20 cellular contexts compared by ENCODE assay signal in the genomic region with DNA sequence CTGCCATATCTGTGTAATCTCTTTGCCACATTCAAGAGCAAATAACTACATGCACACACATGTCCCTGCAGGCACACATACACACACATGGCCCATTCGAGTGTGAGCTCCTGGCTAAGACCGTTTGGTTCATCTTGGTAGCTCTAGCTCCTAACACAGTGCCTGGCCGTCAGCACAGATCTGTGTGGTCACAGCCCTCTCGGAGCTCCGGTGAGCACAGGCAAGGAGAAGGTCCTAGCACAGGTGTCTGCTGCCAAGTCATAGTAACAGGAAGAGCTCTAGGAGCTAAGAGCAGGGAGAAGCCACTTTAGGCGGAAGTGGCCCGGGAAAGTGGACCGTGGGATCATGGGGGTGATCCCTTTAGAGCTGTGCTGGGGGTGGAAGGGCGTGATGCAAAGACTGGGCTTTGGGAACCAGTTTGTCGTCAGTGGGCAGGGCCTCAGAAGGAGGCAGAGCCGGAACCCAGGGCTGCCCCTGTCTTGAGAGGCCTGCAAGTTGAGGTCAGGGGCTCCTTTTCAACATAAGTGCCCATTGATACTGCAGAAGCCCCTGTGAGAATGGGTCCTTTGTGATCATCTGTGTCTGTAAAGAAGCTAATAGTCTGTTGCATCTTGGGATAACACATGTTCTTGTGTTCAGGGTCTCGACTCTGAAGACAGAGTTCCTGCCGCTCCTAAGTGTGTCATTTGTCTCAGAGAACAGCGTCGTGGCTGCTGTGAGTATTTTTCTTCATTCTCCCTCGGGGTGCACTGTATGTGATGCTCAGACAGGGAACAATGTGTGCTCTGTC. TPM values are rescaled to one million over a fixed set of nuclear protein-coding genes. Genes with fewer than 3 reads are reported as not detected.
DNase-seq lines count a peak whose midpoint lies in the region; ATAC-seq and TF ChIP-seq lines count a peak whose summit lies in the region.
"Had no signal": no experiment of that assay in that cellular context is flagged by ENCODE, and none has a peak within 500 bp of the region (broad histone marks: within the 10 kb centered on the region; RNA-seq: fewer than 3 reads in every experiment).

No MANE protein-coding gene starts in this region.

- WGBS in gastroesophageal sphincter (ENCODE audit: low coverage in 1 of 2), 2 donors = 78 to 80% methylated on average over 6 to 9 of the region's 16 CpGs

- DNase-seq in COLO829 (ENCODE audit: low spot score) (peak; percentile 98), SK-MEL-5 (ENCODE audit: low read depth, low spot score) (peak; percentile 100), osteoblast (ENCODE audit: insufficient read length, low spot score, missing footprints) (peak; percentile 63), GM10266 (ENCODE audit: extremely low spot score) (no peak), NCI-H345 (lab: John Stamatoyannopoulos, UW) (no peak), WERI-Rb-1 (no peak)
- DNase-seq: activated CD4-positive, alpha-beta T cell treated with anti-CD3 and anti-CD28 coated beads, Interleukin-2, amount 50 U/mL, for 1 hour; activated naive CD8-positive, alpha-beta T cell treated with anti-CD3 and anti-CD28 coated beads, Interleukin-2, amount 10 ng/mL, durations not matched to agents 7 days and 5 days; activated T-cell treated with anti-CD3 and anti-CD28 coated beads for 4 hours; dermis blood vessel endothelial cell; esophagus squamous epithelium; glutamatergic neuron; Karpas-422; NCI-H1048; NCI-H2029; stimulated activated naive CD4-positive, alpha-beta T cell; transverse colon had no signal

- no peak overlapping the region for H3K4me3 ChIP-seq in gastroesophageal sphincter
- H3K4me3 ChIP-seq in osteoblast (ENCODE audit: insufficient read depth, low read length) = no peak overlapping the region
- no peak overlapping the region for H3K4me3 ChIP-seq in WERI-Rb-1 (ENCODE audit: low read depth, low read length)
- H3K4me3 ChIP-seq: esophagus squamous epithelium, GM23338, transverse colon had no signal

- H3K36me3 ChIP-seq in gastroesophageal sphincter (peaks cover 0 to 100% of the 10 kb centered on the region in 2 donors), osteoblast (ENCODE audit: insufficient read depth, low read length) (peaks cover 69% of the 10 kb centered on the region), WERI-Rb-1 (peaks cover 75% of the 10 kb centered on the region)

- no peak for TF ChIP-seq EP300 in gastroesophageal sphincter (IDR thresholded peaks at IDR 0.05)

- no peak overlapping the region for H2AFZ ChIP-seq in osteoblast (ENCODE audit: low read length)
- H2AFZ ChIP-seq: GM23338 had no signal

- no peak for TF ChIP-seq POLR2A in gastroesophageal sphincter (IDR thresholded peaks at IDR 0.05)

- H3K4me2 ChIP-seq in osteoblast (ENCODE audit: insufficient read depth, low read length) = no peak overlapping the region
- H3K4me2 ChIP-seq: GM23338 had no signal

- peak; percentile 60 for ATAC-seq in gastroesophageal sphincter
- no peak for ATAC-seq in HG03460 (IDR thresholded peaks at IDR 0.05; ENCODE audit: unreplicated experiment)
- ATAC-seq: GM23338 had no signal

- peaks cover 4% of the 10 kb centered on the region for H3K79me2 ChIP-seq in osteoblast (ENCODE audit: insufficient read depth, low read length)

- H3K4me1 ChIP-seq in gastroesophageal sphincter = no peaks in the 10 kb centered on the region
- peaks cover 3% of the 10 kb centered on the region for H3K4me1 ChIP-seq in osteoblast (ENCODE audit: insufficient read depth, low read length)
- H3K4me1 ChIP-seq: esophagus squamous epithelium, transverse colon had no signal

- peaks cover 7% of the 10 kb centered on the region for H4K20me1 ChIP-seq in osteoblast (ENCODE audit: insufficient read depth, low read length)

- H3K27me3 ChIP-seq in gastroesophageal sphincter (no peaks in the 10 kb centered on the region), osteoblast (ENCODE audit: insufficient read depth, low read length) (no peaks in the 10 kb centered on the region), WERI-Rb-1 (ENCODE audit: insufficient read depth, low read depth, severe bottlenecking) (no peaks in the 10 kb centered on the region)
- H3K27me3 ChIP-seq: esophagus squamous epithelium, transverse colon had no signal

- H3K9me3 ChIP-seq in gastroesophageal sphincter (no peaks in the 10 kb centered on the region), osteoblast (ENCODE audit: low read depth, low read length) (no peaks in the 10 kb centered on the region), WERI-Rb-1 (ENCODE audit: severe bottlenecking) (no peaks in the 10 kb centered on the region)
- H3K9me3 ChIP-seq: esophagus squamous epithelium, transverse colon had no signal

- no peak for TF ChIP-seq CTCF in gastroesophageal sphincter (IDR thresholded peaks at IDR 0.05)
- TF ChIP-seq CTCF in osteoblast (IDR thresholded peaks at IDR 0.05; ENCODE audit: extremely low read depth, low read depth, low read length) = no peak
- TF ChIP-seq CTCF in GM10266 (IDR thresholded peaks at IDR 0.05; ENCODE audit: control insufficient read depth, insufficient read depth, low read depth, missing control alignments) = no peak
- TF ChIP-seq CTCF in WERI-Rb-1 (IDR thresholded peaks at IDR 0.05; ENCODE audit: low read depth, low read length) = no peak

- in situ Hi-C loops in SK-MEL-5 (cut with HindIII; ENCODE audit: low pct_unique_long_range_greater_than_20kb, low sequenced_read_pairs) = no loop called here

- peak overlapping the region in 3 of 4 donors; percentile 11 to 61 (median 51) for H3K27ac ChIP-seq in gastroesophageal sphincter
- H3K27ac ChIP-seq in osteoblast (ENCODE audit: low read depth, low read length) = no peak overlapping the region
- H3K27ac ChIP-seq in WERI-Rb-1 = no peak overlapping the region
- H3K27ac ChIP-seq: esophagus squamous epithelium had no signal

RNA-seq across cellular contexts. Expression of a gene that starts 16.6 kb away (rescaled TPM):
- 1,635 and 1,714 TPM in 2 replicates for total RNA-seq in SK-MEL-5 (2014; rRNA removed; shearing (Covaris generic))
- polyA plus RNA-seq in SK-MEL-5 (2015; cell fraction: cytosol; rRNA removed) = 1,538 and 1,727 TPM in 2 replicates
- 452 and 485 TPM in 2 replicates for polyA plus RNA-seq in SK-MEL-5 (2015; cell fraction: nucleus; rRNA removed)
- total RNA-seq in gastroesophageal sphincter (100 to 1,000 TPM in 3 of 4 donors, 10 to 100 TPM in 1; 69.9 to 158 (median 138) TPM), osteoblast (248 and 273 TPM in 2 replicates)

RNA-seq across cellular contexts. Expression of a gene that starts 32.2 kb away (rescaled TPM):
- total RNA-seq in SK-MEL-5 (2014; rRNA removed; shearing (Covaris generic)) = 317 and 342 TPM in 2 replicates
- polyA plus RNA-seq in SK-MEL-5 (2015; cell fraction: cytosol; rRNA removed) = 334 and 392 TPM in 2 replicates
- 108 and 117 TPM in 2 replicates for polyA plus RNA-seq in SK-MEL-5 (2015; cell fraction: nucleus; rRNA removed)
- total RNA-seq in gastroesophageal sphincter = 100 to 1,000 TPM in 2 of 4 donors, 10 to 100 TPM in 2; 75.0 to 112 (median 98.3) TPM
- total RNA-seq in osteoblast = 132 and 158 TPM in 2 replicates

RNA-seq across cellular contexts. Expression of a gene that starts 50.5 kb away (rescaled TPM):
- 54.2 and 55.6 TPM in 2 replicates for total RNA-seq in SK-MEL-5 (2014; rRNA removed; shearing (Covaris generic))
- polyA plus RNA-seq in SK-MEL-5 (2015; cell fraction: cytosol; rRNA removed) = 92.5 and 106 TPM in 2 replicates
- 17.8 and 18.4 TPM in 2 replicates for polyA plus RNA-seq in SK-MEL-5 (2015; cell fraction: nucleus; rRNA removed)
- total RNA-seq in gastroesophageal sphincter (100 to 1,000 TPM in 3 of 4 donors, 10 to 100 TPM in 1; 91.7 to 155 (median 123) TPM), osteoblast (33.0 and 33.7 TPM in 2 replicates)

RNA-seq across cellular contexts. Expression of a gene that starts 50.9 kb away (rescaled TPM):
- total RNA-seq in SK-MEL-5 (2014; rRNA removed; shearing (Covaris generic)) = 228 and 236 TPM in 2 replicates
- polyA plus RNA-seq in SK-MEL-5 (2015; cell fraction: cytosol; rRNA removed) = 171 and 200 TPM in 2 replicates
- polyA plus RNA-seq in SK-MEL-5 (2015; cell fraction: nucleus; rRNA removed) = 55.9 and 60.6 TPM in 2 replicates
- total RNA-seq in gastroesophageal sphincter (10 to 100 TPM; 47.3 to 73.4 (median 70.0) TPM), osteoblast (122 and 124 TPM in 2 replicates)

Comparison
In these comparisons a context has a peak if more than half of its experiments do, and no peak if none do; other contexts are left out.
1. DNase-seq: peak in COLO829 (single experiment), SK-MEL-5 (single experiment) and osteoblast (single experiment); none in GM10266 (single experiment), NCI-H345 (single experiment) and WERI-Rb-1 (single experiment).
2. H3K27ac ChIP-seq: peak in gastroesophageal sphincter (3 of 4); none in osteoblast (single experiment) and WERI-Rb-1 (single experiment).